In the genomic region with DNA sequence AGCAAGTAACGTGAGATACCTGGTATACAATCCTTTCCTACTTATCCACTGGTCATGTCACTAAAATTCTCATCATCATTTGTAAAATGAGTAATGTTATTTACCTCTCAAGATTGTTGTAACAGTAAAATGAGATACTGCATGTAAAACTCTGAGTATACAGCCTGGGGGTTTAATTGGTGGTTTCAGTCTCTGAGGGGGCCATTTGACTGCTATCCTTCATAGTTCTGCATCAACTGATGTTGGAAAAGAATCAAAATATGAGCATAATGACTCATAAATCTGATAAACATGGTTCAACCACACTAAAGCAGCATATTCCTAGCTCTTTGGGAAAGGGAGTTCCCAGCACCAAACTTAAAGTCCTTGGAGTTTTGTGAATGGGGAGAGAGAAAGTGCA, we compare ENCODE assay signal across 23 cellular contexts.
"Had no signal": no experiment of that assay in that cellular context is flagged by ENCODE, and none has a peak within 500 bp of the region (broad histone marks: within the 10 kb centered on the region; RNA-seq: fewer than 3 reads in every experiment).

No MANE protein-coding gene starts in this region.

- FAIRE-seq: endometrium, pancreas, small intestine had no signal

- H3K27ac ChIP-seq: ascending aorta, heart right ventricle, pancreas, prostate gland, upper lobe of right lung had no signal

- H3K27me3 ChIP-seq: ascending aorta, heart right ventricle, pancreas, thyroid gland, upper lobe of right lung had no signal

- H3K4me3 ChIP-seq: ascending aorta, heart right ventricle, pancreas, prostate gland, thyroid gland, upper lobe of right lung had no signal

- H3K36me3 ChIP-seq: ascending aorta, heart right ventricle, pancreas, prostate gland, thyroid gland, upper lobe of right lung had no signal

- H3K4me1 ChIP-seq: ascending aorta, pancreas, prostate gland, thyroid gland, upper lobe of right lung had no signal

- DNase-seq: activated CD4-positive, alpha-beta T cell treated with anti-CD3 and anti-CD28 coated beads for 36 hours; activated CD4-positive, alpha-beta T cell treated with anti-CD3 and anti-CD28 coated beads, Interleukin-2, amount 50 U/mL, for 4 hours; activated CD4-positive, CD25-positive, alpha-beta regulatory T cell; activated CD8-positive, alpha-beta memory T cell treated with anti-CD3 and anti-CD28 coated beads for 24 hours; activated effector memory CD4-positive, alpha-beta T cell treated with anti-CD3 and anti-CD28 coated beads, Interleukin-2, amount 50 U/mL, for 16 hours; activated naive CD4-positive, alpha-beta T cell treated with anti-CD3 and anti-CD28 coated beads for 36 hours; activated naive CD8-positive, alpha-beta T cell treated with anti-CD3 and anti-CD28 coated beads for 36 hours; caudate nucleus; heart right ventricle; naive thymus-derived CD8-positive, alpha-beta T cell; nucleus accumbens; pancreas; retina; small intestine; stimulated activated CD4-positive, alpha-beta T cell treated with anti-CD3 and anti-CD28 coated beads, Interleukin-4, amount 100 ng/mL, for 24 hours; substantia nigra; T-helper 1 cell; thyroid gland; upper lobe of right lung had no signal

- H3K9me3 ChIP-seq: ascending aorta, heart right ventricle, pancreas, prostate gland, thyroid gland, upper lobe of right lung had no signal

- ATAC-seq: activated CD4-positive, alpha-beta T cell treated with anti-CD3 and anti-CD28 coated beads for 36 hours; naive thymus-derived CD8-positive, alpha-beta T cell; stimulated activated effector memory CD8-positive, alpha-beta T cell treated with anti-CD3 and anti-CD28 coated beads, Interleukin-12 subunit alpha, Interleukin-12 subunit beta, amount 100 ng/mL, for 72 hours had no signal
